ENCODE assay signal across 13 cellular contexts in the genomic region with DNA sequence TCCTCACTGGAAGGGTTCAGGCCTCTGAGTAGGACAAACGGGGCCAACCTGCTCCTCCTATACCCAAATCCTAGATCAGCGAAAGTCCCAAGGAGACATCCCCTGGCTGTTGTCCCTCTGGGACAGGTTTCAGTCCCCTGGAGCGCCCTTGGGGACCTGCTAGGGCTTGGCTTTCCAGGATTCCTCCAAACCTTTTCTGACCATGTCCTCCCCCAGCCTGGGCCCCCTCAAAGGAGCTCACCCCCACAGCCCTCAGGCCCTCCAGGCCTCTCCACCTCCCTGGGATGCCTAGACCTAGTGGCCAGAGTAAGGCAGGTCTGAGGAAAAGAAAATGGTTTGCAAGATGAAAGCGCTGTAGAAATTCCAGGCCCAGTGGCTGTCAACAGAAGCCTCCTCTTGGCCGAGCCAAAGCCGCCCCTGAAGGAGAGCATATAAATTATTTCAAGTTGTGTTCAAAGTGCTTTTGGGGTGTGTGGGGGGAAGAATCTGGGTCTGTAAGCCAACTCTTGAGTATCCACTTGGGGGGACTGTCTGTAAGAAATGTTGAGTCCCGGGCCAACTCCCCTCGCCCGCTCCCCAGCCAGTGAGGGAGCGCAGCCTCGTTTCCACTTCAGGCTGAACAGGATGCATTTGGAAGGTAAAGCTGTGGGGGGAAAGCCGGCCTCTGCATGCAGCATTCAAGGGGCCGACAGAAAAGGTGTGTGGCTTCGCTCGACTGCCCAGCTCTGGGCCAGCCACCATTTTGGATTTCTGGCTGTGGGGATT.
DNase-seq lines count a peak whose midpoint lies in the region; ATAC-seq and TF ChIP-seq lines count a peak whose summit lies in the region.
"Had no signal": no experiment of that assay in that cellular context is flagged by ENCODE, and none has a peak within 500 bp of the region (broad histone marks: within the 10 kb centered on the region; RNA-seq: fewer than 3 reads in every experiment).

No MANE protein-coding gene starts in this region.

- no peaks in the 10 kb centered on the region for H3K9me3 ChIP-seq in breast epithelium
- H3K9me3 ChIP-seq in mammary epithelial cell (replicated peaks; ENCODE audit: insufficient read depth, low read length), result no peaks in the 10 kb centered on the region
- no peaks in the 10 kb centered on the region for H3K9me3 ChIP-seq in lower lobe of right lung
- no peaks in the 10 kb centered on the region for H3K9me3 ChIP-seq in suprapubic skin

- TF ChIP-seq EP300 in suprapubic skin (IDR thresholded peaks at IDR 0.05), result no peak

- no peak overlapping the region for H2AFZ ChIP-seq in mammary epithelial cell (ENCODE audit: low read depth, low read length)

- no peak overlapping the region for H3K9ac ChIP-seq in mammary epithelial cell (ENCODE audit: insufficient read depth, low read length)

- H3K27ac ChIP-seq in breast epithelium (no peak overlapping the region), mammary epithelial cell (ENCODE audit: insufficient read depth, low read depth, low read length) (no peak overlapping the region), lower lobe of right lung (no peak overlapping the region), suprapubic skin (no peak overlapping the region)

- TF ChIP-seq POLR2A in breast epithelium (IDR thresholded peaks at IDR 0.05) (no peak), suprapubic skin (IDR thresholded peaks at IDR 0.05) (no peak)

- ATAC-seq in lower lobe of right lung (no peak), HG03095 (IDR thresholded peaks at IDR 0.05; ENCODE audit: unreplicated experiment) (no peak), GM21515 (IDR thresholded peaks at IDR 0.05; ENCODE audit: unreplicated experiment) (no peak)

- H3K4me1 ChIP-seq in breast epithelium, result no peaks in the 10 kb centered on the region
- H3K4me1 ChIP-seq in mammary epithelial cell (ENCODE audit: insufficient read depth, low read length), result no peaks in the 10 kb centered on the region
- peaks cover 25% of the 10 kb centered on the region for H3K4me1 ChIP-seq in lower lobe of right lung
- peaks cover 10% of the 10 kb centered on the region for H3K4me1 ChIP-seq in suprapubic skin

- CTCF ChIA-PET in mammary epithelial cell (lab: Charles Lee; ENCODE audit: low non-redundant PET), result no interaction called here

- BruUV-seq in mammary epithelial cell (replicated peaks; lab: Mats Ljungman, UMichigan), result no TSS peak

- DNase-seq in breast epithelium (ENCODE audit: low spot score in 2 of 2) (peak; percentile 13 to 28), mammary epithelial cell (no peak), lower lobe of right lung (peak; percentile 19), suprapubic skin (ENCODE audit: low spot score in 2 of 2) (peak; percentile 41 to 42), NCI-H1048 (lab: John Stamatoyannopoulos, UW) (no peak)
- peak; percentile 1 for DNase-seq in activated CD8-positive, alpha-beta memory T cell treated with anti-CD3 and anti-CD28 coated beads, Interleukin-2, amount 50 U/mL, for 4 hours
- DNase-seq: central memory CD4-positive, alpha-beta T cell; effector memory CD4-positive, alpha-beta T cell; NCI-H1694 treated with DMSO at 0.1 percent for 48 hours; NCI-H82; OCI-M1 had no signal

- in situ Hi-C loops in mammary epithelial cell (cut with MboI; ENCODE audit: low sequenced_read_pairs in 2 of 2), result loop anchor here in 1 of 2 donors (10.0 kb wide), 1 partner anchor 183 kb away; no protein-coding TSS in a partner anchor

- no peak for TF ChIP-seq CTCF in breast epithelium (IDR thresholded peaks at IDR 0.05)
- no peak for TF ChIP-seq CTCF in mammary epithelial cell (conservative IDR thresholded peaks at IDR 0.05 in 1 of 2, IDR thresholded peaks at IDR 0.05 in 1 of 2; ENCODE audit: extremely low read depth in 1 of 2, insufficient read depth in 1 of 2, low read depth in 1 of 2, low read length in 2 of 2)
- no peak for TF ChIP-seq CTCF in lower lobe of right lung (IDR thresholded peaks at IDR 0.05)
- no peak for TF ChIP-seq CTCF in suprapubic skin (IDR thresholded peaks at IDR 0.05)

- H4K20me1 ChIP-seq in mammary epithelial cell (ENCODE audit: insufficient read depth, low read length), result no peaks in the 10 kb centered on the region

- H3K36me3 ChIP-seq in breast epithelium, result no peaks in the 10 kb centered on the region
- H3K36me3 ChIP-seq in mammary epithelial cell (ENCODE audit: insufficient read depth, low read length), result no peaks in the 10 kb centered on the region
- no peaks in the 10 kb centered on the region for H3K36me3 ChIP-seq in lower lobe of right lung
- H3K36me3 ChIP-seq in suprapubic skin, result no peaks in the 10 kb centered on the region

- H3K4me3 ChIP-seq in breast epithelium (no peak overlapping the region), mammary epithelial cell (replicated peaks in 1 of 3; ENCODE audit: insufficient read depth in 1 of 3, low read depth in 2 of 3, low read length in 3 of 3) (no peak overlapping the region), lower lobe of right lung (no peak overlapping the region), suprapubic skin (no peak overlapping the region)

- dilution Hi-C loops in mammary epithelial cell (cut with HindIII; ENCODE audit: low sequenced_read_pairs), result no loop called here

- no peak overlapping the region for H3K4me2 ChIP-seq in mammary epithelial cell (ENCODE audit: insufficient read depth, low read depth, low read length)

- H3K27me3 ChIP-seq in breast epithelium (no peaks in the 10 kb centered on the region), mammary epithelial cell (ENCODE audit: insufficient read depth, low read length) (no peaks in the 10 kb centered on the region), lower lobe of right lung (ENCODE audit: low read depth) (no peaks in the 10 kb centered on the region), suprapubic skin (no peaks in the 10 kb centered on the region)

- WGBS in mammary epithelial cell (ENCODE audit: low coverage, missing lambda C conversion rate), result 81% methylated on average over 13 of the region's 15 CpGs
- 99% methylated on average over 15 of the region's 15 CpGs for WGBS in suprapubic skin

- no peaks in the 10 kb centered on the region for H3K79me2 ChIP-seq in mammary epithelial cell (ENCODE audit: insufficient read depth, low read length)

- intact Hi-C loops in breast epithelium (cut with DNase I; ENCODE audit: low total_unique reads) (loop anchor here (5.0 kb wide), 1 partner anchor 1130 kb away; no protein-coding TSS in a partner anchor), mammary epithelial cell (cut with micrococcal nuclease) (loop anchor here (2.0 kb wide), 1 partner anchor 539 kb away; no protein-coding TSS in a partner anchor), lower lobe of right lung (cut with DNase I) (loop anchor here (5.0 kb wide), 1 partner anchor 185 kb away; no protein-coding TSS in a partner anchor)

Comparison
In these comparisons a context has a peak if more than half of its experiments do, and no peak if none do; other contexts are left out.
1. DNase-seq: peak in breast epithelium (2 of 2), activated CD8-positive, alpha-beta memory T cell treated with anti-CD3 and anti-CD28 coated beads, Interleukin-2, amount 50 U/mL, for 4 hours (single experiment), lower lobe of right lung (single experiment) and suprapubic skin (2 of 2); none in mammary epithelial cell (single experiment) and NCI-H1048 (single experiment).